21 cellular contexts compared by ENCODE assay signal in the genomic region with DNA sequence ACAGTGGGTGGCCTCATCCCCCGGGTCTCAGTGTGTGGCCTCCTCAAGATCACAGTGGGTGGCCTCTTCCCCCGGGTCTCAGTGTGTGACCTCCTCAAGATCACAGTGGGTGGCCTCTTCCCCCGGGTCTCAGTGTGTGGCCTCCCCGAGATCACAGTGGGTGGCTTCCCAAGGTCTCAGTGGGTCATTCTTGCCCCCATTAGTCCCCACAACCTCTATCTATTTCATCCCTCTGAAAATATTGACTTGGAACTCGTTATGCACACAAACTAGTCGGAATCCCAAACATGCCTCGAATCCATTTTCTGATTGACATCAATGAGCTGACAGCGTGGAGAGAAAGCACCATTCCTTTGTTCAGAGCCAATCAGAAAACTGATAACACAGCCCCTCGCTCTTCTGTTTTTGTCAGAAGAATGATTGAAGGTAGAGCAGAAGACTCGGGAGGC. TPM values are rescaled to one million over a fixed set of nuclear protein-coding genes. Genes with fewer than 3 reads are reported as not detected.
DNase-seq lines count a peak whose midpoint lies in the region; ATAC-seq and TF ChIP-seq lines count a peak whose summit lies in the region.
"Had no signal": no experiment of that assay in that cellular context is flagged by ENCODE, and none has a peak within 500 bp of the region (broad histone marks: within the 10 kb centered on the region; RNA-seq: fewer than 3 reads in every experiment).

No MANE protein-coding gene starts in this region.

- TF ChIP-seq CTCF in mesothelial cell of epicardium (IDR thresholded peaks at IDR 0.05; ENCODE audit: unreplicated experiment): no peak
- TF ChIP-seq CTCF in sigmoid colon (IDR thresholded peaks at IDR 0.05): no peak
- no peak for TF ChIP-seq CTCF in brain microvascular endothelial cell (IDR thresholded peaks at IDR 0.05; ENCODE audit: low read depth, low read length, missing control alignments)

- in situ Hi-C loops in brain microvascular endothelial cell (cut with HindIII; ENCODE audit: low pct_ligation_motif_present, low sequenced_read_pairs): no loop called here

- DNase-seq in SJSA1 (ENCODE audit: low read depth in 1 of 2, low spot score in 2 of 2): no peak
- no peak for DNase-seq in mesothelial cell of epicardium (ENCODE audit: low spot score in 2 of 2, unreplicated experiment in 2 of 2)
- DNase-seq in sigmoid colon: peak; percentile 49
- no peak for DNase-seq in DMS79 treated with DMSO at 0.1 percent for 48 hours (lab: John Stamatoyannopoulos, UW)
- no peak for DNase-seq in brain microvascular endothelial cell
- no peak for DNase-seq in EL
- DNase-seq: AML-193; CD8-positive, alpha-beta memory T cell; HCEC 1CT; Kasumi-1; NCI-H1417; NCI-H1694 treated with DMSO at 0.1 percent for 48 hours; NCI-H446; NCI-H526 had no signal

- H3K27me3 Mint-ChIP-seq in mesothelial cell of epicardium (ENCODE audit: low read depth): peaks cover 7% of the 10 kb centered on the region

- H3K36me3 Mint-ChIP-seq in mesothelial cell of epicardium: peaks cover 1% of the 10 kb centered on the region
- H3K36me3 Mint-ChIP-seq: CD8-positive, alpha-beta memory T cell; IgD-negative memory B cell had no signal

- no peak overlapping the region for H3K4me3 Mint-ChIP-seq in mesothelial cell of epicardium
- H3K4me3 Mint-ChIP-seq: CD8-positive, alpha-beta memory T cell; GM23338; IgD-negative memory B cell had no signal

- no peak for TF ChIP-seq EP300 in sigmoid colon (IDR thresholded peaks at IDR 0.05)

- H3K27ac ChIP-seq in BLaER1 (peak overlapping the region; percentile 90; the same call in 1 of the 2 replicates), SJSA1 (peak overlapping the region; percentile 61), sigmoid colon (no peak overlapping the region), brain microvascular endothelial cell (no peak overlapping the region)
- H3K27ac ChIP-seq: C4-2B had no signal

- intact Hi-C loops in sigmoid colon (cut with DNase I): no loop called here

- H3K4me1 ChIP-seq in BLaER1 (peaks cover 64% of the 10 kb centered on the region), SJSA1 (replicated peaks) (peaks cover 26% of the 10 kb centered on the region), sigmoid colon (peaks cover 0 to 20% (median 19%) of the 10 kb centered on the region in 4 donors)

- H3K9ac ChIP-seq in BLaER1: no peak overlapping the region

- ATAC-seq in HG03196 (IDR thresholded peaks at IDR 0.05; ENCODE audit: unreplicated experiment): no peak
- ATAC-seq: GM12878, GM23338, Right ventricle myocardium inferior had no signal

- H3K9me3 ChIP-seq in BLaER1 (peaks cover 4% of the 10 kb centered on the region), SJSA1 (replicated peaks) (peaks cover 13% of the 10 kb centered on the region), sigmoid colon (no peaks in the 10 kb centered on the region)

- H3K9me3 Mint-ChIP-seq in mesothelial cell of epicardium: peaks cover 6% of the 10 kb centered on the region

- H3K4me2 ChIP-seq in BLaER1: no peak overlapping the region
- H3K4me2 ChIP-seq: GM23338 had no signal

- H3K27me3 ChIP-seq in BLaER1 (no peaks in the 10 kb centered on the region), SJSA1 (replicated peaks) (no peaks in the 10 kb centered on the region), sigmoid colon (no peaks in the 10 kb centered on the region), brain microvascular endothelial cell (replicated peaks) (no peaks in the 10 kb centered on the region)

- H3K4me3 ChIP-seq in BLaER1: no peak overlapping the region
- no peak overlapping the region for H3K4me3 ChIP-seq in SJSA1
- H3K4me3 ChIP-seq in sigmoid colon: no peak overlapping the region
- H3K4me3 ChIP-seq in brain microvascular endothelial cell (ENCODE audit: low read depth, low read length): no peak overlapping the region
- H3K4me3 ChIP-seq: GM12878, GM23338 had no signal

- peak overlapping the region; percentile 49 for H3K27ac Mint-ChIP-seq in mesothelial cell of epicardium
- H3K27ac Mint-ChIP-seq: GM23338, IgD-negative memory B cell had no signal

- H3K36me3 ChIP-seq in BLaER1: no peaks in the 10 kb centered on the region
- no peaks in the 10 kb centered on the region for H3K36me3 ChIP-seq in SJSA1
- no peaks in the 10 kb centered on the region for H3K36me3 ChIP-seq in sigmoid colon
- no peaks in the 10 kb centered on the region for H3K36me3 ChIP-seq in brain microvascular endothelial cell (replicated peaks)

- H3K4me1 Mint-ChIP-seq in mesothelial cell of epicardium: peaks cover 50% of the 10 kb centered on the region
- H3K4me1 Mint-ChIP-seq: CD8-positive, alpha-beta memory T cell; GM23338 had no signal

- no peaks in the 10 kb centered on the region for H4K20me1 ChIP-seq in BLaER1

- WGBS in sigmoid colon, 2 donors: 90 to 92% methylated on average over 10 of the region's 10 CpGs

- no peak for TF ChIP-seq POLR2A in sigmoid colon (IDR thresholded peaks at IDR 0.05)

RNA-seq across cellular contexts. Expression of gene SSUH2, which starts 10.8 kb away (rescaled TPM):
- total RNA-seq in SJSA1 (2014; rRNA removed; shearing (Covaris generic)): 0.11 TPM in 1 of 2 replicates, not detected in the other
- total RNA-seq in mesothelial cell of epicardium (1.3 to 1.4 TPM (median 1.3 TPM) in 3 replicates), sigmoid colon (under 1 TPM in 2 of 4 donors, not detected in 2; 0.16 to 0.55 TPM)
- polyA plus RNA-seq in sigmoid colon: 1 to 10 TPM in 2 of 3 donors, under 1 TPM in 1; 0.95 to 4.4 (median 2.4) TPM
- total RNA-seq: CD8-positive, alpha-beta memory T cell; GM12878 had no signal
- polyA plus RNA-seq: CD8-positive, alpha-beta memory T cell; IgD-negative memory B cell had no signal

Comparison
In these comparisons a context has a peak if more than half of its experiments do, and no peak if none do; other contexts are left out.
1. H3K27ac ChIP-seq: peak in BLaER1 (single experiment) and SJSA1 (single experiment); none in sigmoid colon (0 of 4) and brain microvascular endothelial cell (single experiment).